ENCODE assay signal across 8 cellular contexts in the genomic region with DNA sequence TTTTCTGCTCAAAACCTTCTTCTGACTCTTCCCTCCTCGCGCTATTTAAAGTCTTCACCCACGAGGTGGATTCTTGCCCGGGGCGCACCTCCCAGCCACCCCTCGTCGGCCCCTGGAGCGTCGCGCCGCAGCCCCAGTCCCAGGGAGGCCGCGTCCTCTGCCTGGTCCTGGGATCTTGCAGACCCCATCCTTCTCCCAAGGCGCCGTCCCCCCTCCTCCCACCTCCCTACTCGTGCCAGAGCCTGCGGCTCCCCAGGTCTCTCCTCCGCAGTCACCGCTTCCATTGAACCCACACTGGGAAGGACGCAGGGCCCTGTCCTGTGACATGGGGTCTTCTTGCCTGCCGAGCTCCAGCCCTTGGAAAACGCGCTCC. TPM values are rescaled to one million over a fixed set of nuclear protein-coding genes. Genes with fewer than 3 reads are reported as not detected.
A peak's percentile ranks its signal among the peaks of the same experiment; 100 is the strongest.
DNase-seq lines count a peak whose midpoint lies in the region; ATAC-seq, FAIRE-seq and TF ChIP-seq lines count a peak whose summit lies in the region.

No MANE protein-coding gene starts in this region.

- no peak for TF ChIP-seq CTCF in CD4-positive, alpha-beta T cell (IDR thresholded peaks at IDR 0.05)
- TF ChIP-seq CTCF in PC-3 (conservative IDR thresholded peaks at IDR 0.05; ENCODE audit: low read depth, low read length) = no peak

- H3K36me3 ChIP-seq in PC-3 (ENCODE audit: low read depth, low read length) = peaks cover 28% of the 10 kb centered on the region
- H3K36me3 ChIP-seq in effector memory CD4-positive, alpha-beta T cell (ENCODE audit: control insufficient read depth, insufficient read depth, low read length) = no peaks in the 10 kb centered on the region

- H3K79me2 ChIP-seq in PC-3 (ENCODE audit: low read length) = peaks cover 30% of the 10 kb centered on the region

- H3K4me3 Mint-ChIP-seq in CD4-positive, alpha-beta T cell = peak overlapping the region; percentile 99

- H3K4me3 ChIP-seq in PC-3 (ENCODE audit: low read length) = peak overlapping the region; percentile 98
- peak overlapping the region; percentile 84 for H3K4me3 ChIP-seq in effector memory CD4-positive, alpha-beta T cell (ENCODE audit: insufficient read depth, low read depth, low read length, poor library complexity, severe bottlenecking)

- peaks cover 3% of the 10 kb centered on the region for H3K9me3 ChIP-seq in CD4-positive, alpha-beta T cell (ENCODE audit: control insufficient read depth, low read length)
- peaks cover 20% of the 10 kb centered on the region for H3K9me3 ChIP-seq in PC-3 (ENCODE audit: low read length)
- H3K9me3 ChIP-seq in effector memory CD4-positive, alpha-beta T cell (ENCODE audit: control insufficient read depth, low read length) = no peaks in the 10 kb centered on the region

- no peaks in the 10 kb centered on the region for H3K27me3 ChIP-seq in CD4-positive, alpha-beta T cell (ENCODE audit: control insufficient read depth, insufficient read depth, low read length)
- H3K27me3 ChIP-seq in PC-3 (ENCODE audit: low read length) = no peaks in the 10 kb centered on the region
- no peaks in the 10 kb centered on the region for H3K27me3 ChIP-seq in effector memory CD4-positive, alpha-beta T cell (replicated peaks; ENCODE audit: control insufficient read depth, insufficient read depth, low read length, poor library complexity, severe bottlenecking)

- H3K27ac ChIP-seq in CD4-positive, alpha-beta T cell (ENCODE audit: low read depth, low read length) = peak overlapping the region; percentile 83
- peak overlapping the region; percentile 63 for H3K27ac ChIP-seq in PC-3 (ENCODE audit: low read length)
- H3K27ac ChIP-seq in effector memory CD4-positive, alpha-beta T cell (ENCODE audit: insufficient read depth, low read length, poor library complexity, severe bottlenecking) = peak overlapping the region; percentile 90

- intact Hi-C loops in CD4-positive, alpha-beta T cell (cut with DNase I, micrococcal nuclease) = loop anchor here (1.0 to 10.0 kb wide), 12 partner anchors 7 to 574 kb away; a partner anchor contains a TSS
- intact Hi-C loops in PC-3 (cut with micrococcal nuclease) = loop anchor here (1.0 kb wide), 3 partner anchors 42 to 220 kb away; a partner anchor contains a TSS

- DNase-seq in CD4-positive, alpha-beta T cell = peak in 1 of 10 experiments; percentile 2
- DNase-seq in PC-3 = no peak
- no peak for DNase-seq in effector memory CD4-positive, alpha-beta T cell
- peak; percentile 82 for DNase-seq in mesenteric fat pad (ENCODE audit: low spot score)
- DNase-seq in urothelium cell line (ENCODE audit: low spot score) = peak; percentile 20
- no peak for DNase-seq in RCC 7860 (ENCODE audit: low spot score)
- DNase-seq in NCI-H2171 treated with DMSO at 0.1 percent for 48 hours (lab: John Stamatoyannopoulos, UW) = no peak

- H3K9ac ChIP-seq in PC-3 (ENCODE audit: low read length) = peak overlapping the region; percentile 92

- peaks cover 36% of the 10 kb centered on the region for H3K36me3 Mint-ChIP-seq in CD4-positive, alpha-beta T cell (ENCODE audit: low read depth)

- H4K20me1 ChIP-seq in PC-3 (ENCODE audit: low read length) = no peaks in the 10 kb centered on the region

- H3K4me2 ChIP-seq in PC-3 (ENCODE audit: low read length) = peak overlapping the region; percentile 96

- ATAC-seq in CD4-positive, alpha-beta T cell (ENCODE audit: poor library complexity) = no peak
- ATAC-seq in GM21825 (IDR thresholded peaks at IDR 0.05; ENCODE audit: unreplicated experiment) (peak; percentile 5), PC-3 (peak; percentile 15)

- H3F3A ChIP-seq in PC-3 (ENCODE audit: low read length, unreplicated experiment) = no peaks in the 10 kb centered on the region

- no peaks in the 10 kb centered on the region for H3K27me3 Mint-ChIP-seq in CD4-positive, alpha-beta T cell

- H2AFZ ChIP-seq in PC-3 (ENCODE audit: low read length) = peak overlapping the region; percentile 97

- CTCF ChIA-PET in CD4-positive, alpha-beta T cell (lab: Charles Lee) = no interaction called here
- CTCF ChIA-PET in PC-3 (lab: Charles Lee) = no interaction called here

- H3K9me3 Mint-ChIP-seq in CD4-positive, alpha-beta T cell = no peaks in the 10 kb centered on the region

- H3K27ac Mint-ChIP-seq in CD4-positive, alpha-beta T cell = peak overlapping the region; percentile 99

- peaks cover 31% of the 10 kb centered on the region for H3K4me1 Mint-ChIP-seq in CD4-positive, alpha-beta T cell (ENCODE audit: low read depth)

- POLR2A ChIA-PET in CD4-positive, alpha-beta T cell (lab: Charles Lee) = no interaction called here
- POLR2A ChIA-PET in PC-3 (lab: Charles Lee; ENCODE audit: unreplicated experiment) = no interaction called here

- H3K4me1 ChIP-seq in PC-3 (ENCODE audit: insufficient read depth, low read length) = 0 out of 2 replicates have a peak, but pooled peaks cover 10% of the 10 kb centered on the region
- H3K4me1 ChIP-seq in effector memory CD4-positive, alpha-beta T cell (ENCODE audit: control insufficient read depth, insufficient read depth, low read length, poor library complexity, severe bottlenecking) = peaks cover 18% of the 10 kb centered on the region

- TSS peak; percentile 91 for BruUV-seq in PC-3 (replicated peaks; lab: Mats Ljungman, UMichigan)

- FAIRE-seq in urothelium cell line (lab: Jason Lieb, UNC) (no peak), RCC 7860 (lab: Jason Lieb, UNC) (no peak)

- no peaks in the 10 kb centered on the region for H3K9me2 ChIP-seq in PC-3 (replicated peaks; ENCODE audit: low read length)

RNA-seq across cellular contexts. Expression of a gene that starts 0.5 kb away (rescaled TPM):
- 10 to 100 TPM; 13.4 to 15.3 TPM for total RNA-seq in CD4-positive, alpha-beta T cell
- 9.4 and 14.3 TPM in 2 replicates for total RNA-seq in PC-3 (2014; rRNA removed)
- total RNA-seq in mesenteric fat pad = 15.5 TPM

RNA-seq across cellular contexts. Expression of a gene that starts 42.1 kb away (rescaled TPM):
- total RNA-seq in CD4-positive, alpha-beta T cell = 1 to 10 TPM; 7.9 to 8.2 TPM
- total RNA-seq in PC-3 (2014; rRNA removed) (13.2 and 14.6 TPM in 2 replicates), mesenteric fat pad (11.2 TPM)

Comparison
In these comparisons a context has a peak if more than half of its experiments do, and no peak if none do; other contexts are left out.
1. DNase-seq: peak in mesenteric fat pad (single experiment) and urothelium cell line (single experiment); none in PC-3 (single experiment), effector memory CD4-positive, alpha-beta T cell (0 of 3), RCC 7860 (single experiment) and NCI-H2171 treated with DMSO at 0.1 percent for 48 hours (single experiment).
2. Peak in every context shown above with its lines, with median percentiles within 50 percentile points of each other: H3K27ac ChIP-seq.